ENCODE assay signal across 27 cellular contexts in genomic region chr6:80696268-80696667, GRCh38.
"Had no signal": no experiment of that assay in that cellular context is flagged by ENCODE, and none has a peak within 500 bp of the region (broad histone marks: within the 10 kb centered on the region; RNA-seq: fewer than 3 reads in every experiment).

No MANE protein-coding gene starts in this region.

- H3K4me1 ChIP-seq: foreskin keratinocyte, gastrocnemius medialis had no signal

- H3K4me3 ChIP-seq: gastrocnemius medialis had no signal

- DNase-seq: activated B cell treated with CpG ODN at 0.5 μM for 24 hours; activated CD4-positive, alpha-beta T cell treated with anti-CD3 and anti-CD28 coated beads for 48 hours; activated CD4-positive, alpha-beta T cell treated with anti-CD3 and anti-CD28 coated beads, Interleukin-2, amount 50 U/mL, for 1 hour; activated CD4-positive, alpha-beta T cell treated with anti-CD3 and anti-CD28 coated beads, Interleukin-2, amount 50 U/mL, for 48 hours; activated CD8-positive, alpha-beta memory T cell treated with anti-CD3 and anti-CD28 coated beads for 24 hours; activated CD8-positive, alpha-beta T cell treated with anti-CD3 and anti-CD28 coated beads for 36 hours; activated effector memory CD4-positive, alpha-beta T cell treated with Interleukin-2 at 50 U/mL for 16 hours; activated gamma-delta T cell treated with Interleukin-2 at 50 U/mL for 16 hours; activated naive CD4-positive, alpha-beta T cell treated with anti-CD3 and anti-CD28 coated beads, Interleukin-2, amount 50 U/mL, for 16 hours; activated naive CD4-positive, alpha-beta T cell treated with Interleukin-2 at 50 U/mL for 16 hours; activated T-cell treated with anti-CD3 and anti-CD28 coated beads, Interleukin-2, amount 50 U/mL, for 4 hours; amniotic stem cell; anterior cingulate cortex; brain microvascular endothelial cell; caudate nucleus; cortex of kidney; effector CD8-positive, alpha-beta T cell; foreskin keratinocyte; gastrocnemius medialis; glutamatergic neuron; T-helper 1 cell; T-helper 17 cell; T1000; WERI-Rb-1 had no signal

- H3K36me3 ChIP-seq: brain microvascular endothelial cell, gastrocnemius medialis, WERI-Rb-1 had no signal

- H3K27me3 ChIP-seq: brain microvascular endothelial cell, foreskin keratinocyte, gastrocnemius medialis had no signal

- H3K27ac ChIP-seq: brain microvascular endothelial cell, foreskin keratinocyte, gastrocnemius medialis, WERI-Rb-1 had no signal

- ATAC-seq: activated CD4-positive, CD25-positive, alpha-beta regulatory T cell treated with anti-CD3 and anti-CD28 coated beads, Interleukin-2, amount 50 U/mL, for 24 hours; activated CD8-positive, alpha-beta T cell treated with anti-CD3 and anti-CD28 coated beads for 36 hours; activated T-cell treated with anti-CD3 and anti-CD28 coated beads, Interleukin-2, amount 50 U/mL, for 4 hours; activated T-helper 17 cell treated with anti-CD3 and anti-CD28 coated beads, Interleukin-2, amount 50 U/mL, for 72 hours; esophagus mucosa; foreskin keratinocyte; gastrocnemius medialis; T-helper 17 cell had no signal

- H3K9me3 ChIP-seq: gastrocnemius medialis had no signal
